35 cellular contexts compared by ENCODE assay signal in the genomic region with DNA sequence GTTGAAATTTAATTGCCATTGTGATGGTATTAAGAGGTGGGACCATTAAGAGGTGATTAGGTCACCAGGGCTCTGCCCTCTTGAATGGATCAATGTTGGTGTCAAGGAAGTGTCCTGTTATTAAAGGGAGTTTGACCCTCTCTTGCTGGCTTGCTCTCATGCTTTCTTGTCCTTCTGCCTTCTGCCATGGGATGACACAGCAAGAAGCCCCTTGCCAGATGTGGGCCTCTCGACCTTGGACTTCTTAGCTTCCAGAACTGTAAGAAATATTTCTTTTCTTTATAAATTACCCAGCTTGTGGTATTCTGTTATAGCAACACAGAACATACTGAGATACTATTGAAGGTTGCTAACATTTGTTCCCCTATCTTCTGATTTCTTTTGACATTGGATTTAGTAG.
"Had no signal": no experiment of that assay in that cellular context is flagged by ENCODE, and none has a peak within 500 bp of the region (broad histone marks: within the 10 kb centered on the region; RNA-seq: fewer than 3 reads in every experiment).

No MANE protein-coding gene starts in this region.

- H3K4me2 ChIP-seq: KMS-11 had no signal

- H3K4me3 ChIP-seq: MG63 had no signal

- H3K9ac ChIP-seq: KMS-11 had no signal

- H3K27ac ChIP-seq: KMS-11 had no signal

- H3K36me3 ChIP-seq: MG63 had no signal

- DNase-seq: Karpas-422, Kasumi-1, KBM-7, KG1, MG63, MM.1S, MV-4-11, NCI-H1048, NCI-H1092, NCI-H1092 treated with DMSO at 0.1 percent for 48 hours, NCI-H1105, NCI-H1105 treated with DMSO at 0.1 percent for 48 hours, NCI-H1417, NCI-H1417 treated with DMSO at 0.1 percent for 48 hours, NCI-H1436, NCI-H1436 treated with DMSO at 0.1 percent for 48 hours, NCI-H146, NCI-H1694, NCI-H1694 treated with DMSO at 0.1 percent for 48 hours, NCI-H187, NCI-H187 treated with DMSO at 0.1 percent for 48 hours, NCI-H1930, NCI-H2029, NCI-H2029 treated with DMSO at 0.1 percent for 48 hours, NCI-H2081, NCI-H2081 treated with DMSO at 0.1 percent for 48 hours, NCI-H2107, NCI-H2171, NCI-H2171 treated with DMSO at 0.1 percent for 48 hours, NCI-H2227 treated with DMSO at 0.1 percent for 48 hours, NCI-H226, NCI-H345, NCI-H446, NCI-H446 treated with DMSO at 0.1 percent for 48 hours had no signal

- H3K27me3 ChIP-seq: MG63 had no signal

- H3K9me3 ChIP-seq: MG63 had no signal
